ENCODE assay signal across 15 cellular contexts in genomic region chr22:50102946-50103345, GRCh38. TPM values are rescaled to one million over a fixed set of nuclear protein-coding genes. Genes with fewer than 3 reads are reported as not detected.
A peak's percentile ranks its signal among the peaks of the same experiment; 100 is the strongest.
DNase-seq lines count a peak whose midpoint lies in the region; ATAC-seq and TF ChIP-seq lines count a peak whose summit lies in the region.
"Had no signal": no experiment of that assay in that cellular context is flagged by ENCODE, and none has a peak within 500 bp of the region (broad histone marks: within the 10 kb centered on the region; RNA-seq: fewer than 3 reads in every experiment).

No MANE protein-coding gene starts in this region.

- H3K36me3 ChIP-seq in endodermal cell (ENCODE audit: control insufficient read depth, insufficient read depth, low read length) (no peaks in the 10 kb centered on the region), upper lobe of right lung (no peaks in the 10 kb centered on the region)

- H3K36me3 Mint-ChIP-seq in activated CD4-positive, alpha-beta T cell treated with anti-CD3 and anti-CD28 coated beads for 36 hours (ENCODE audit: low read depth), result no peaks in the 10 kb centered on the region
- no peaks in the 10 kb centered on the region for H3K36me3 Mint-ChIP-seq in endodermal cell (ENCODE audit: low read depth)

- no peak overlapping the region for H3K4me3 ChIP-seq in endodermal cell (ENCODE audit: low read length)
- H3K4me3 ChIP-seq in upper lobe of right lung, result no peak overlapping the region

- peaks cover 8% of the 10 kb centered on the region for H3K4me1 Mint-ChIP-seq in activated CD4-positive, alpha-beta T cell treated with anti-CD3 and anti-CD28 coated beads for 36 hours
- H3K4me1 Mint-ChIP-seq in endodermal cell, result no peaks in the 10 kb centered on the region
- H3K4me1 Mint-ChIP-seq: central memory CD8-positive, alpha-beta T cell had no signal

- H3K9ac ChIP-seq in endodermal cell (ENCODE audit: extremely low read depth, low read length, poor library complexity, severe bottlenecking), result no peak overlapping the region

- no peaks in the 10 kb centered on the region for H3K27me3 ChIP-seq in endodermal cell (ENCODE audit: control insufficient read depth, insufficient read depth, low read length, poor library complexity, severe bottlenecking)
- H3K27me3 ChIP-seq in upper lobe of right lung, result no peaks in the 10 kb centered on the region

- H3K9me3 Mint-ChIP-seq in activated CD4-positive, alpha-beta T cell treated with anti-CD3 and anti-CD28 coated beads for 36 hours (ENCODE audit: low read depth), result no peaks in the 10 kb centered on the region
- H3K9me3 Mint-ChIP-seq in endodermal cell, result no peaks in the 10 kb centered on the region
- H3K9me3 Mint-ChIP-seq: central memory CD8-positive, alpha-beta T cell had no signal

- H3K27ac ChIP-seq in endodermal cell (ENCODE audit: low read depth, low read length) (no peak overlapping the region), upper lobe of right lung (no peak overlapping the region)

- TF ChIP-seq CTCF in endodermal cell (conservative IDR thresholded peaks at IDR 0.05), result peak; percentile 22
- TF ChIP-seq CTCF in upper lobe of right lung (IDR thresholded peaks at IDR 0.05), result no peak

- no peak overlapping the region for H3K27ac Mint-ChIP-seq in activated CD4-positive, alpha-beta T cell treated with anti-CD3 and anti-CD28 coated beads for 36 hours
- no peak overlapping the region for H3K27ac Mint-ChIP-seq in endodermal cell

- no peaks in the 10 kb centered on the region for H3K4me1 ChIP-seq in endodermal cell (ENCODE audit: control insufficient read depth, insufficient read depth, low read length)
- H3K4me1 ChIP-seq in upper lobe of right lung, result no peaks in the 10 kb centered on the region

- H3K4me3 Mint-ChIP-seq in activated CD4-positive, alpha-beta T cell treated with anti-CD3 and anti-CD28 coated beads for 36 hours, result no peak overlapping the region
- H3K4me3 Mint-ChIP-seq in endodermal cell, result no peak overlapping the region
- H3K4me3 Mint-ChIP-seq: central memory CD8-positive, alpha-beta T cell had no signal

- 81 to 88% methylated on average over 7 to 11 of the region's 11 CpGs for WGBS in endodermal cell (ENCODE audit: insufficient coverage in 1 of 2, insufficient read length in 1 of 2), 2 experiments

- peak; percentile 30 for DNase-seq in activated CD4-positive, alpha-beta T cell treated with anti-CD3 and anti-CD28 coated beads for 36 hours
- no peak for DNase-seq in activated CD4-positive, alpha-beta T cell treated with anti-CD3 and anti-CD28 coated beads for 1 hour
- peak; percentile 44 for DNase-seq in NCI-H2196 (lab: John Stamatoyannopoulos, UW; ENCODE audit: unreplicated experiment)
- DNase-seq in endodermal cell, result no peak
- no peak for DNase-seq in upper lobe of right lung
- no peak for DNase-seq in H4 (ENCODE audit: low spot score)
- DNase-seq: activated naive CD4-positive, alpha-beta T cell; kidney glomerular epithelial cell; NCI-H1436 treated with DMSO at 0.1 percent for 48 hours; nucleus accumbens; stimulated activated naive CD4-positive, alpha-beta T cell had no signal

- POLR2A ChIA-PET in activated CD4-positive, alpha-beta T cell treated with anti-CD3 and anti-CD28 coated beads for 36 hours (lab: Charles Lee), result no interaction called here

- H3K9me3 ChIP-seq in endodermal cell (ENCODE audit: control insufficient read depth, low read length), result no peaks in the 10 kb centered on the region
- H3K9me3 ChIP-seq in upper lobe of right lung, result no peaks in the 10 kb centered on the region

- CTCF ChIA-PET in activated CD4-positive, alpha-beta T cell treated with anti-CD3 and anti-CD28 coated beads for 36 hours (lab: Charles Lee), result interaction anchor here (0.6 kb wide), 1 partner anchor 393 kb away, joined by 3 read pairs; no protein-coding TSS in a partner anchor

- intact Hi-C loops in activated CD4-positive, alpha-beta T cell treated with anti-CD3 and anti-CD28 coated beads for 36 hours (cut with DNase I, micrococcal nuclease), result no loop called here
- intact Hi-C loops in upper lobe of right lung (cut with DNase I), result no loop called here

- peaks cover 5% of the 10 kb centered on the region for H3K27me3 Mint-ChIP-seq in activated CD4-positive, alpha-beta T cell treated with anti-CD3 and anti-CD28 coated beads for 36 hours
- H3K27me3 Mint-ChIP-seq in endodermal cell (ENCODE audit: insufficient read depth), result no peaks in the 10 kb centered on the region

- no peak for ATAC-seq in activated CD4-positive, alpha-beta T cell treated with anti-CD3 and anti-CD28 coated beads for 36 hours
- ATAC-seq in upper lobe of right lung, result peak; percentile 72
- ATAC-seq in HG03175 (IDR thresholded peaks at IDR 0.05; ENCODE audit: unreplicated experiment), result no peak
- ATAC-seq in GM19395 (IDR thresholded peaks at IDR 0.05; ENCODE audit: unreplicated experiment), result no peak
- ATAC-seq: Right ventricle myocardium inferior had no signal

RNA-seq across cellular contexts. Expression of gene MOV10L1, which starts 13.1 kb away (rescaled TPM):
- under 1 TPM in 1 of 2 experiments, not detected in 1; 0.11 TPM for total RNA-seq in activated CD4-positive, alpha-beta T cell treated with anti-CD3 and anti-CD28 coated beads for 36 hours
- total RNA-seq in endodermal cell, result under 1 TPM in 1 of 2 donors, not detected in 1; 0.31 TPM
- polyA plus RNA-seq in endodermal cell (2013, experiment 1 of 2), result 0.14 TPM
- polyA plus RNA-seq in endodermal cell (2013, experiment 2 of 2), result not detected
- total RNA-seq in upper lobe of right lung, result 1.2 TPM
- total RNA-seq in H4 (2014; rRNA removed; shearing (Covaris generic)), result 1.8 and 2.9 TPM in 2 replicates
- total RNA-seq: Right ventricle myocardium inferior had no signal

RNA-seq across cellular contexts. Expression of gene MLC1, which starts 17.7 kb away (rescaled TPM):
- not detected for total RNA-seq in activated CD4-positive, alpha-beta T cell treated with anti-CD3 and anti-CD28 coated beads for 36 hours
- total RNA-seq in endodermal cell (under 1 TPM in 1 of 2 donors, not detected in 1; 0.18 TPM), upper lobe of right lung (2.3 TPM)
- 1.8 TPM for polyA plus RNA-seq in endodermal cell (2013, experiment 1 of 2)
- 2.2 TPM for polyA plus RNA-seq in endodermal cell (2013, experiment 2 of 2)
- 1.4 and 3.3 TPM in 2 replicates for total RNA-seq in H4 (2014; rRNA removed; shearing (Covaris generic))

RNA-seq across cellular contexts. Expression of gene TTLL8, which starts 44.8 kb away (rescaled TPM):
- not detected for total RNA-seq in activated CD4-positive, alpha-beta T cell treated with anti-CD3 and anti-CD28 coated beads for 36 hours
- total RNA-seq in endodermal cell (under 1 TPM in 1 of 2 donors, not detected in 1; 0.20 TPM), upper lobe of right lung (not detected)
- 0.11 TPM for polyA plus RNA-seq in endodermal cell (2013, experiment 1 of 2)
- not detected for polyA plus RNA-seq in endodermal cell (2013, experiment 2 of 2)
- not detected in 2 replicates for total RNA-seq in H4 (2014; rRNA removed; shearing (Covaris generic))
- total RNA-seq: Right ventricle myocardium inferior had no signal

Comparison
In these comparisons a context has a peak if more than half of its experiments do, and no peak if none do; other contexts are left out.
1. DNase-seq: peak in activated CD4-positive, alpha-beta T cell treated with anti-CD3 and anti-CD28 coated beads for 36 hours (single experiment) and NCI-H2196 (single experiment); none in activated CD4-positive, alpha-beta T cell treated with anti-CD3 and anti-CD28 coated beads for 1 hour (single experiment), endodermal cell (single experiment), upper lobe of right lung (single experiment) and H4 (single experiment).